19 cellular contexts compared by ENCODE assay signal in the genomic region with DNA sequence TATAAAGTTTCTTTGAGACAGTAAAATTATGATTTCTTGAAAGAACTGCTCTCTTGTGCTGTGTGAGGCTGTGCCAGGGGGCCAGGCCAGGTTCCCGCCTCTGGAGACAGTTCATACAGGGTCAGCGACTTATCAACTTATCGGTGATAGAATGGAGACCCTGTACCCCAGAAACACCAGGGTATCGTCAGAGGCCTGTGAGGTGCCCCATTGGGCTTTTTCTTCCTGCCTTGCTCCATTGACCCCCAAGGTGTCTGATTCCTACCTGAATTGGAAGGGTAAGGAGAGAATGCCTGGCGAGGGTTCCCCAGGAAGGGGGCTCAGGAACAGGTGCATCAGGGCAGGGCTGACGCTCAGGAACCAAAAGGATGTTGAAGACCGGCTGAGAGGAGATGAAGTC. TPM values are rescaled to one million over a fixed set of nuclear protein-coding genes. Genes with fewer than 3 reads are reported as not detected.
"Had no signal": no experiment of that assay in that cellular context is flagged by ENCODE, and none has a peak within 500 bp of the region (broad histone marks: within the 10 kb centered on the region; RNA-seq: fewer than 3 reads in every experiment).

No MANE protein-coding gene starts in this region.

- H3K27ac ChIP-seq: breast epithelium, SK-N-MC, upper lobe of right lung had no signal

- H3K9me3 Mint-ChIP-seq: activated T-helper 17 cell treated with anti-CD3 and anti-CD28 coated beads, Interleukin-2, amount 50 U/mL, for 72 hours; natural killer cell had no signal

- H3K9me3 ChIP-seq: breast epithelium, upper lobe of right lung had no signal

- DNase-seq: activated CD4-positive, alpha-beta T cell treated with anti-CD3 and anti-CD28 coated beads, Interleukin-2, amount 50 U/mL, for 48 hours; anterior cingulate cortex; dermis blood vessel endothelial cell; mammary epithelial cell; natural killer cell; stimulated activated CD4-positive, alpha-beta T cell treated with anti-CD3 and anti-CD28 coated beads, Interleukin-12 subunit alpha, Interleukin-12 subunit beta, amount 100 ng/mL, for 4 hours; stimulated activated CD4-positive, alpha-beta T cell treated with anti-CD3 and anti-CD28 coated beads, Interleukin-2, amount 100 ng/mL, for 48 hours; stimulated activated naive CD8-positive, alpha-beta T cell treated with anti-CD3 and anti-CD28 coated beads, Interleukin-15, Interleukin-2, amounts not matched to agents 100 U/mL and 50 U/mL, for 24 hours; upper lobe of right lung had no signal

- H3K4me3 Mint-ChIP-seq: activated naive CD8-positive, alpha-beta T cell; activated T-helper 17 cell treated with anti-CD3 and anti-CD28 coated beads, Interleukin-2, amount 50 U/mL, for 72 hours; natural killer cell had no signal

- ATAC-seq: activated CD4-positive, CD25-positive, alpha-beta regulatory T cell treated with anti-CD3 and anti-CD28 coated beads, Interleukin-2, amount 50 U/mL, for 24 hours; activated T-helper 17 cell treated with anti-CD3 and anti-CD28 coated beads, Interleukin-2, amount 50 U/mL, for 72 hours; natural killer cell; stimulated activated naive CD8-positive, alpha-beta T cell treated with anti-CD3 and anti-CD28 coated beads, Interleukin-15, Interleukin-2, amounts not matched to agents 100 U/mL and 50 U/mL, for 24 hours; upper lobe of right lung had no signal

- H3K4me3 ChIP-seq: breast epithelium, SK-N-MC, upper lobe of right lung had no signal

- H3K36me3 Mint-ChIP-seq: activated naive CD8-positive, alpha-beta T cell; natural killer cell had no signal

- H3K36me3 ChIP-seq: breast epithelium, upper lobe of right lung had no signal

- H3K27ac Mint-ChIP-seq: activated naive CD8-positive, alpha-beta T cell; activated T-helper 17 cell treated with anti-CD3 and anti-CD28 coated beads, Interleukin-2, amount 50 U/mL, for 72 hours; natural killer cell had no signal

RNA-seq across cellular contexts. Expression of gene DLX1, which starts 4.3 kb away (rescaled TPM):
- total RNA-seq: activated T-helper 17 cell treated with anti-CD3 and anti-CD28 coated beads, Interleukin-2, amount 50 U/mL, for 72 hours; cerebellum; dermis blood vessel endothelial cell; mononuclear cell; natural killer cell; T-helper 2 cell treated with Interferon-gamma antibody and Interleukin-4, amounts not matched to agents 100 ng/mL and 5 ng/mL, for 36 hours; upper lobe of right lung had no signal

RNA-seq across cellular contexts. Expression of gene DLX2, which starts 13.1 kb away (rescaled TPM):
- total RNA-seq: activated T-helper 17 cell treated with anti-CD3 and anti-CD28 coated beads, Interleukin-2, amount 50 U/mL, for 72 hours; cerebellum; dermis blood vessel endothelial cell; mononuclear cell; omental fat pad; T-helper 2 cell treated with Interferon-gamma antibody and Interleukin-4, amounts not matched to agents 100 ng/mL and 5 ng/mL, for 36 hours; upper lobe of right lung had no signal
- polyA plus RNA-seq: esophagus had no signal
